ENCODE assay signal across 9 cellular contexts in the genomic region with DNA sequence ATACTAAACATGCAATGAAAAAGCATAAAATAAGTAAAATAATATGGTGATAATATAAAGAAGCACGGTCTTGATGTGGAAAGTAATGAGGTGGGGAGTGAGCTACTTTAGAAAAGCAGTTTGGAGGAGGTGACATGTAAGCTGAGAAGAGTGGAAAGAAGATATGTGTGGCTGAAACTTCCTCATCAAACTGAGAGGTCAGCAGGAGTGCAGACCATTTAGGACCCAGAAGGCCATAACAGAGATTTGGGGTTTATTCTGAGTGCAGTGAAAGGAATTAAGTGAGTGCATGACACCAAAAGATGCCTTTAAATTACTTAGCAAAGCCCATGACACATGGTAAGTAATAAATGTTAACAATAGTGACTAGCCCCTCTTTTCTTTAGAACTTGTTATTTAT. TPM values are rescaled to one million over a fixed set of nuclear protein-coding genes. Genes with fewer than 3 reads are reported as not detected.
A peak's percentile ranks its signal among the peaks of the same experiment; 100 is the strongest.
DNase-seq lines count a peak whose midpoint lies in the region; ATAC-seq, FAIRE-seq and TF ChIP-seq lines count a peak whose summit lies in the region.
"Had no signal": no experiment of that assay in that cellular context is flagged by ENCODE, and none has a peak within 500 bp of the region (broad histone marks: within the 10 kb centered on the region; RNA-seq: fewer than 3 reads in every experiment).

No MANE protein-coding gene starts in this region.

- no peak for ATAC-seq in RWPE2 (ENCODE audit: low read depth)

- H3K36me3 Mint-ChIP-seq in HFFc6 (ENCODE audit: low read depth): no peaks in the 10 kb centered on the region
- H3K36me3 Mint-ChIP-seq in immature natural killer cell: peaks cover 0 to 3% (median 0%) of the 10 kb centered on the region in 3 donors

- H3K4me3 ChIP-seq in RWPE2 (ENCODE audit: severe bottlenecking) (peak overlapping the region; percentile 82), tibial nerve (peak overlapping the region in 2 of 4 donors; percentile 93 to 96)

- H3K4me3 Mint-ChIP-seq in HFFc6 (peak overlapping the region; percentile 97), immature natural killer cell (peak overlapping the region; percentile 95 to 97 (median 96))

- no peak for TF ChIP-seq CTCF in HFFc6 (IDR thresholded peaks at IDR 0.05)
- TF ChIP-seq CTCF in RWPE2 (IDR thresholded peaks at IDR 0.05; ENCODE audit: poor library complexity, severe bottlenecking): no peak
- no peak for TF ChIP-seq CTCF in tibial nerve (IDR thresholded peaks at IDR 0.05)

- H3K4me1 Mint-ChIP-seq in HFFc6 (ENCODE audit: low read depth): peaks cover 22% of the 10 kb centered on the region
- peaks cover 30 to 44% of the 10 kb centered on the region in 2 donors for H3K4me1 Mint-ChIP-seq in immature natural killer cell

- H3K27ac ChIP-seq in RWPE2 (ENCODE audit: poor library complexity, severe bottlenecking) (no peak overlapping the region), tibial nerve (no peak overlapping the region), substantia nigra (ENCODE audit: low read depth, low read length, poor library complexity, severe bottlenecking) (no peak overlapping the region)

- H3K27me3 ChIP-seq in RWPE2 (ENCODE audit: insufficient read depth, poor library complexity, severe bottlenecking): no peaks in the 10 kb centered on the region
- no peaks in the 10 kb centered on the region for H3K27me3 ChIP-seq in tibial nerve

- H3K9me3 Mint-ChIP-seq in HFFc6 (no peaks in the 10 kb centered on the region), immature natural killer cell (no peaks in the 10 kb centered on the region)

- WGBS in tibial nerve, 2 donors: 75 to 93% methylated on average over 1 of the region's 1 CpG

- peaks cover 4% of the 10 kb centered on the region for H3K4me1 ChIP-seq in RWPE2 (ENCODE audit: insufficient read depth, poor library complexity, severe bottlenecking)
- peaks cover 0 to 19% (median 5%) of the 10 kb centered on the region in 4 donors for H3K4me1 ChIP-seq in tibial nerve

- DNase-seq in GM18507 (ENCODE audit: extremely low spot score, insufficient read length, low read depth) (no peak), HFFc6 (no peak), RWPE2 (ENCODE audit: low spot score) (no peak), immature natural killer cell (no peak), NCI-H774 (lab: John Stamatoyannopoulos, UW) (no peak), tibial nerve (ENCODE audit: low spot score in 2 of 2) (no peak), SK-N-DZ (ENCODE audit: low spot score) (no peak), substantia nigra (lab: John Stamatoyannopoulos, UW) (no peak)

- no peak for TF ChIP-seq POLR2A in tibial nerve (IDR thresholded peaks at IDR 0.05)

- H3K36me3 ChIP-seq in RWPE2 (ENCODE audit: low read depth) (no peaks in the 10 kb centered on the region), tibial nerve (no peaks in the 10 kb centered on the region)

- H3K27ac Mint-ChIP-seq in HFFc6 (no peak overlapping the region), immature natural killer cell (peak overlapping the region; percentile 18 to 93 (median 84))

- no peaks in the 10 kb centered on the region for H3K9me3 ChIP-seq in RWPE2 (ENCODE audit: severe bottlenecking)
- H3K9me3 ChIP-seq in tibial nerve: no peaks in the 10 kb centered on the region

- H3K27me3 Mint-ChIP-seq in HFFc6 (ENCODE audit: insufficient read depth) (no peaks in the 10 kb centered on the region), immature natural killer cell (ENCODE audit: low read depth in 3 of 3) (peaks cover 3 to 9% (median 6%) of the 10 kb centered on the region in 3 donors)

- no peak for TF ChIP-seq EP300 in tibial nerve (IDR thresholded peaks at IDR 0.05)

- peak; percentile 38 for FAIRE-seq in GM18507 (lab: Jason Lieb, UNC)
- FAIRE-seq: TTC549 had no signal

RNA-seq across cellular contexts. Expression of a gene that starts 24.4 kb away (rescaled TPM):
- 1 to 10 TPM; 2.0 to 4.2 (median 2.5) TPM for total RNA-seq in HFFc6 (2021; fragmentation: NEBNext Ultra II Directional; extraction: Animal tissue kit (Norgen Biotek cat#: 25700))
- 1 to 10 TPM; 6.2 to 6.5 (median 6.2) TPM for polyA plus RNA-seq in immature natural killer cell
- 1 to 10 TPM in 3 of 4 donors, not detected in 1; 1.8 to 2.8 (median 2.1) TPM for total RNA-seq in tibial nerve
- polyA plus RNA-seq in SK-N-DZ (2014; cell fraction: cytosol; rRNA removed): 5.8 and 8.8 TPM in 2 replicates
- 3.5 and 4.0 TPM in 2 replicates for polyA plus RNA-seq in SK-N-DZ (2014; cell fraction: nucleus; rRNA removed)
